29 cellular contexts compared by ENCODE assay signal in the genomic region with DNA sequence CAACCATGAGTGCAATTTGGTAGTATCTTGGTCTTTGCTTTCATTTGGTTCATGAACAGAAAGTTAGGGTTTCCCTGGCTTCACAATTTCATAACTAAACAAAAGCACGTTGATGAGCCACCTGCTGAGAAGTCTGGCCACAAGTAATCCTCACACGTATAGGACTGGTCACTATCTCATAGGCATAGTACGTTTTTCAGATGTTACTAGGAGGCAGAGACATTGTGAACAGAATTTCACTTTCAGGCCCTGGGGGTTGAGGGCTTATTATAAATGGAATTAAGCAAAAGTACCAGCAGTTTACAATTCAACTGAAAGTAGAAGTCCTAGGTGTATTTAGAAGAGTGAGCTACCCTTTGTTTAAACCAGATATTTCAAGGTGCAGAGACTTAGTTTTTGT.
"Had no signal": no experiment of that assay in that cellular context is flagged by ENCODE, and none has a peak within 500 bp of the region (broad histone marks: within the 10 kb centered on the region; RNA-seq: fewer than 3 reads in every experiment).

No MANE protein-coding gene starts in this region.

- H3K27ac Mint-ChIP-seq: T-cell; T-helper 1 cell treated with Interleukin-12 subunit alpha and Interleukin-12 subunit beta and Interleukin-4 antibody, amounts not matched to agents 30 μg/mL and 1 μg/mL, for 36 hours had no signal

- ATAC-seq: HepG2, Panc1, PC-3, T-cell had no signal

- H3K9me3 Mint-ChIP-seq: T-cell; T-helper 1 cell treated with Interleukin-12 subunit alpha and Interleukin-12 subunit beta and Interleukin-4 antibody, amounts not matched to agents 30 μg/mL and 1 μg/mL, for 36 hours had no signal

- H3K4me1 Mint-ChIP-seq: T-cell had no signal

- H3K4me2 ChIP-seq: SK-N-SH had no signal

- H3K4me3 Mint-ChIP-seq: T-cell; T-helper 1 cell treated with Interleukin-12 subunit alpha and Interleukin-12 subunit beta and Interleukin-4 antibody, amounts not matched to agents 30 μg/mL and 1 μg/mL, for 36 hours had no signal

- H3K9ac ChIP-seq: SK-N-SH had no signal

- H3K9me3 ChIP-seq: SK-N-SH had no signal

- DNase-seq: IMR-90; Kasumi-1; KG1; MV-4-11; NCI-H1048; NCI-H1105; NCI-H1417; NCI-H1436 treated with DMSO at 0.1 percent for 48 hours; NCI-H187; NCI-H2029; NCI-H2081 treated with DMSO at 0.1 percent for 48 hours; NCI-H2171; NCI-H226; NCI-H446; NCI-H510A; NCI-H524 treated with DMSO at 0.1 percent for 48 hours; NCI-H69; NCI-H774; NK-92 treated with Interleukin-12 subunit alpha and Interleukin-12 subunit beta, amount 100 ng/mL, for 24 hours; PC-3; SHP77; SK-N-SH; SW 1271; T-cell had no signal

- H3K27ac ChIP-seq: HL-60, RWPE1 had no signal
